8 cellular contexts compared by ENCODE assay signal in genomic region chr6:26660096-26660425, GRCh38.
DNase-seq lines count a peak whose midpoint lies in the region; ATAC-seq and TF ChIP-seq lines count a peak whose summit lies in the region.

No MANE protein-coding gene starts in this region.

- 0 out of 2 replicates have a peak, but pooled peaks cover 5% of the 10 kb centered on the region for H3K79me2 ChIP-seq in KMS-11 (ENCODE audit: insufficient read depth, low read depth)

- H4K20me1 ChIP-seq in KMS-11 (ENCODE audit: insufficient read depth) = no peaks in the 10 kb centered on the region

- H3K27ac ChIP-seq in KMS-11 (peak overlapping the region; percentile 26; the same call in 1 of the 2 replicates), iPS-18a (ENCODE audit: low read length) (no peak overlapping the region)

- no peak for TF ChIP-seq CTCF in GM10248 (IDR thresholded peaks at IDR 0.05; ENCODE audit: control extremely low read depth, extremely low read depth, low read depth, missing control alignments)
- TF ChIP-seq CTCF in KMS-11 (conservative IDR thresholded peaks at IDR 0.05; ENCODE audit: low read depth, low read length) = no peak

- DNase-seq in GM10248 (ENCODE audit: extremely low spot score) (peak; percentile 50), amniotic epithelial cell (ENCODE audit: low read depth) (peak; percentile 17), ecto neural progenitor cell (ENCODE audit: low spot score) (no peak), islet precursor cell (no peak)
- no peak for DNase-seq in stimulated activated naive CD8-positive, alpha-beta T cell treated with anti-CD3 and anti-CD28 coated beads, Interleukin-15, Interleukin-2, amounts not matched to agents 100 U/mL and 50 U/mL, for 24 hours

- H3K36me3 ChIP-seq in KMS-11 (ENCODE audit: insufficient read depth) (no peaks in the 10 kb centered on the region), iPS-18a (ENCODE audit: control insufficient read depth, low read depth, low read length) (peaks cover 11% of the 10 kb centered on the region)

- H2AFZ ChIP-seq in KMS-11 (ENCODE audit: low read depth) = peak overlapping the region; percentile 84

- H3K27me3 ChIP-seq in KMS-11 (ENCODE audit: insufficient read depth, low read depth) = no peaks in the 10 kb centered on the region
- peaks cover 31% of the 10 kb centered on the region for H3K27me3 ChIP-seq in iPS-18a (ENCODE audit: control insufficient read depth, insufficient read depth, low read length)

- CTCF ChIA-PET in GM10248 (lab: Yijun Ruan, JAX) = interaction anchor here (1.1 kb wide), 1 partner anchor 525 kb away, joined by 3 read pairs; no protein-coding TSS in a partner anchor

- H3K9me3 ChIP-seq in iPS-18a (ENCODE audit: control insufficient read depth, low read depth, low read length) = no peaks in the 10 kb centered on the region

- H3K4me1 ChIP-seq in KMS-11 (ENCODE audit: low read depth, poor library complexity, severe bottlenecking) (peaks cover 17% of the 10 kb centered on the region), iPS-18a (ENCODE audit: control insufficient read depth, low read depth, low read length) (no peaks in the 10 kb centered on the region)

- H3K9ac ChIP-seq in KMS-11 (peak overlapping the region; percentile 64; the same call in 1 of the 2 replicates), iPS-18a (ENCODE audit: low read length) (peak overlapping the region; percentile 64)

- ATAC-seq in GM21515 (IDR thresholded peaks at IDR 0.05; ENCODE audit: unreplicated experiment) = peak; percentile 24
- ATAC-seq in stimulated activated naive CD8-positive, alpha-beta T cell treated with anti-CD3 and anti-CD28 coated beads, Interleukin-15, Interleukin-2, amounts not matched to agents 100 U/mL and 50 U/mL, for 24 hours = peak; percentile 55

- POLR2A ChIA-PET in GM10248 (lab: Yijun Ruan, JAX) = no interaction called here

- peak overlapping the region; percentile 69 for H3K4me2 ChIP-seq in KMS-11

- H3K4me3 ChIP-seq in KMS-11 (IDR thresholded peaks at IDR 0.05; ENCODE audit: insufficient read depth, low read depth, low read length) = no peak overlapping the region
- H3K4me3 ChIP-seq in iPS-18a (ENCODE audit: low read length) = peak overlapping the region; percentile 85

Comparison
In these comparisons a context has a peak if more than half of its experiments do, and no peak if none do; other contexts are left out.
1. DNase-seq: peak in GM10248 (single experiment) and amniotic epithelial cell (single experiment); none in stimulated activated naive CD8-positive, alpha-beta T cell treated with anti-CD3 and anti-CD28 coated beads, Interleukin-15, Interleukin-2, amounts not matched to agents 100 U/mL and 50 U/mL, for 24 hours (single experiment), ecto neural progenitor cell (single experiment) and islet precursor cell (single experiment).